In the genomic region with DNA sequence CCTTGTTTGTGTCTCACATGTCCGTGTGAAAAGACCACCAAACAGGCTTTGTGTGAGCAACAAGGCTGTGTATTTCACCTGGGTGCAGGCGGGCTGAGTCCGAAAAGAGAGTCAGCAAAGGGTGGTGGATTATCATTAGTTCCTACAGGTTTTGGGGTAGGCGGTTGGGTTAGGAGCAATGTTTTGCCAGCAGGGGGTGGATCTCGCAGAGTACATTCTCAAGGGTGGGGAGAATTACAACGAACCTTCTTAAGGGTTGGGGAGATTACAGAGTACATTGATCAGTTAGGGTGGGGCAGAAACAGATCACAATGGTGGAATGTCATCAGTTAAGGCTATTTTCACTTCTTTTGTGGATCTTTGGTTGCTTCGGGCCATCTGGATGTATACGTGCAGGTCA, we compare ENCODE assay signal across 4 cellular contexts. TPM values are rescaled to one million over a fixed set of nuclear protein-coding genes. Genes with fewer than 3 reads are reported as not detected.
"Had no signal": no experiment of that assay in that cellular context is flagged by ENCODE, and none has a peak within 500 bp of the region (broad histone marks: within the 10 kb centered on the region; RNA-seq: fewer than 3 reads in every experiment).

No MANE protein-coding gene starts in this region.

RNA-seq across cellular contexts. Expression of gene TSPAN32, which starts 36.9 kb away (rescaled TPM):
- total RNA-seq: chondrocyte, LHCN-M2, MCF 10A, NCI-H460 had no signal

RNA-seq across cellular contexts. Expression of gene C11orf21, which starts 37.0 kb away (rescaled TPM):
- total RNA-seq: chondrocyte, LHCN-M2, MCF 10A, NCI-H460 had no signal
